ENCODE assay signal across 8 cellular contexts in the genomic region with DNA sequence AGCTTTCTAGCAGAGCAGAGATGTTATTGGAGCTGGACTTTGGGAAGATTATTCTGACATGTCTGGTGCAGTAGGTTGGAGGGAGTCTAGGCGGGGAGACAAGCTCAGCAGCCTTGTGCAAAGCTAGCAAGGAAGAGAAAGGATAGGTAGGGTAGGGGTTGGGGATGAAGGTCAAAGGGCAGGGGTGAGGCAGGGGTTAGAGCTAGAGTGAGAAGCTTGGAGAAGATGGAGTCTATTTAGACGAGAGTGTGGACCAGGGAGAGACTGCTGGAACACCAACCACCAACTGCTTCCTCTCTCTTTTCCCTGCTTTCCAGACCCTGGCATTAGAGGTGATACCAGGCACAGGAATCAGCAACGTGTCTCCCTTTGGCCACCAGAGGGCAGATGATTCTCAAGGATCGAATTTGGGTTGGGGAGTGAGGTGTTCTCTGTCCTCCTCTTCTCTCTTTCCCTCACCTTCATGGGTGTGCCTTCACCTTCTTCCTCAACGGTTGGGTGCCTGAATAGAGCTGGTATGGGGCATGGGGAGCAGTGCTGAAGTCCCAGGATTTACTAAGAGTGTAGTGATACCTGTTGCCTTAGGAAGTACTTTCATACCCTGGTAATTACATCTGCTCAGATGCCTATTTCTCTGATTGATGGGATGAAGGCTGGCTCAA. TPM values are rescaled to one million over a fixed set of nuclear protein-coding genes. Genes with fewer than 3 reads are reported as not detected.
DNase-seq lines count a peak whose midpoint lies in the region; ATAC-seq and TF ChIP-seq lines count a peak whose summit lies in the region.

No MANE protein-coding gene starts in this region.

- peak overlapping the region; percentile 82 for H3K27ac Mint-ChIP-seq in T-helper 1 cell treated with Interleukin-12 subunit alpha and Interleukin-12 subunit beta and Interleukin-4 antibody, amounts not matched to agents 30 μg/mL and 1 μg/mL, for 36 hours

- H3K9me3 Mint-ChIP-seq in T-helper 1 cell treated with Interleukin-12 subunit alpha and Interleukin-12 subunit beta and Interleukin-4 antibody, amounts not matched to agents 30 μg/mL and 1 μg/mL, for 36 hours = no peaks in the 10 kb centered on the region

- peak overlapping the region; percentile 45 for H3K4me3 Mint-ChIP-seq in T-helper 1 cell treated with Interleukin-12 subunit alpha and Interleukin-12 subunit beta and Interleukin-4 antibody, amounts not matched to agents 30 μg/mL and 1 μg/mL, for 36 hours

- intact Hi-C loops in left cardiac atrium (cut with DNase I) = loop anchor here (1.0 to 5.0 kb wide), 2 partner anchors 108 to 110 kb away; no protein-coding TSS in a partner anchor

- CTCF ChIA-PET in GM10248 (lab: Yijun Ruan, JAX) = interaction anchor here (0.6 to 9.3 kb wide), 52 partner anchors 8 to 358 kb away, joined by 3 to 129 read pairs (median 6); partner anchors contain the start of genes COX8A, NAA40, RCOR2 and RTN3

- ATAC-seq in left cardiac atrium (peak; percentile 18 to 39), HG03565 (IDR thresholded peaks at IDR 0.05; ENCODE audit: unreplicated experiment) (no peak)

- H3K27me3 Mint-ChIP-seq in T-helper 1 cell treated with Interleukin-12 subunit alpha and Interleukin-12 subunit beta and Interleukin-4 antibody, amounts not matched to agents 30 μg/mL and 1 μg/mL, for 36 hours (ENCODE audit: low read depth) = no peaks in the 10 kb centered on the region

- DNase-seq in GM10248 (ENCODE audit: extremely low spot score) (peak; percentile 76), NCI-H1694 (lab: John Stamatoyannopoulos, UW) (peak; percentile 90), amniotic stem cell (lab: John Stamatoyannopoulos, UW) (peak; percentile 38), left cardiac atrium (peak; percentile 73), retina (peak; percentile 82), OCI-M2 (lab: John Stamatoyannopoulos, UW; ENCODE audit: unreplicated experiment) (no peak)

- POLR2A ChIA-PET in GM10248 (lab: Yijun Ruan, JAX) = no interaction called here

- H3K4me1 Mint-ChIP-seq in T-helper 1 cell treated with Interleukin-12 subunit alpha and Interleukin-12 subunit beta and Interleukin-4 antibody, amounts not matched to agents 30 μg/mL and 1 μg/mL, for 36 hours (ENCODE audit: low read depth) = peaks cover 37% of the 10 kb centered on the region

- TF ChIP-seq CTCF in GM10248 (IDR thresholded peaks at IDR 0.05; ENCODE audit: control extremely low read depth, extremely low read depth, low read depth, missing control alignments) = peak; percentile 90

- peaks cover 19% of the 10 kb centered on the region for H3K36me3 Mint-ChIP-seq in T-helper 1 cell treated with Interleukin-12 subunit alpha and Interleukin-12 subunit beta and Interleukin-4 antibody, amounts not matched to agents 30 μg/mL and 1 μg/mL, for 36 hours (ENCODE audit: low read depth)

RNA-seq across cellular contexts. Expression of gene MARK2, which starts 1.8 kb away (rescaled TPM):
- total RNA-seq in left cardiac atrium = 10 to 100 TPM; 33.5 to 37.5 TPM

RNA-seq across cellular contexts. Expression of gene SPINDOC, which starts 23.9 kb away (rescaled TPM):
- 10 to 100 TPM; 13.3 to 13.5 TPM for total RNA-seq in left cardiac atrium
